ENCODE assay signal across 11 cellular contexts in the genomic region with DNA sequence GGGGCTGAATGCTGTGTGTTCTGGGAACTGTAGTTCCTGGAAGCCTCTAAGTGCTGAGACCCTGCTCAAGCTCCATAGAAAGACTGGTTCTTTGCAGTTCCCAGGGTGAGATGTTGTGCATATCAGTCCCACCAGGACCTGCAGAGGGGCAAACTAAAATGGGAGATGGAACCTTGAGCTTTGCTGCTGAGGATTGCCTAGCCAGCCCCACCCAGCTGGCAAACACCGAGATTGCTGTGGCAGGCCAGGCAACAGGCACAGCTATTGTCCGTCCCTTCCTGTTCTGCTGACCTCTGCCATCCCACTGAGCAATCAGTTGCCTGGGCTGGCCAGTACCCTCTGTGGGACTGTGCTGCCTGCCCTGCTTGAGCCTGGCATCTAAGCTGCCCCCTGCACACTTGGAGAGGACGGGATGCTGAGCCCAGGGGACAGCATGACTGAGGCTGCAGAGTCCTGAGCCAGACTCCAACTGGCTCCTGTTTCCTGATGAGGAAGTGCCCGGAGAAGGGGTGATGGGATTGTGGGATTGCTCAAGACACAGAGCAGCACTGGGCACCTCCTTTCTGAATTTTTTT. TPM values are rescaled to one million over a fixed set of nuclear protein-coding genes. Genes with fewer than 3 reads are reported as not detected.
DNase-seq lines count a peak whose midpoint lies in the region; ATAC-seq, FAIRE-seq and TF ChIP-seq lines count a peak whose summit lies in the region.
"Had no signal": no experiment of that assay in that cellular context is flagged by ENCODE, and none has a peak within 500 bp of the region (broad histone marks: within the 10 kb centered on the region; RNA-seq: fewer than 3 reads in every experiment).

No MANE protein-coding gene starts in this region.

- H3K27ac ChIP-seq in cardiac muscle cell = no peak overlapping the region
- no peak overlapping the region for H3K27ac ChIP-seq in astrocyte (ENCODE audit: low read depth, low read length)

- H3K79me2 ChIP-seq in astrocyte (ENCODE audit: insufficient read depth, low read length) = peaks cover 32% of the 10 kb centered on the region

- H3K9me3 ChIP-seq in cardiac muscle cell (ENCODE audit: low read depth) (no peaks in the 10 kb centered on the region), astrocyte (ENCODE audit: insufficient read depth, low read depth, low read length) (no peaks in the 10 kb centered on the region)

- no peaks in the 10 kb centered on the region for H3K27me3 Mint-ChIP-seq in astrocyte (ENCODE audit: low read depth, unreplicated experiment)
- H3K27me3 Mint-ChIP-seq in mesothelial cell of epicardium (ENCODE audit: low read depth) = no peaks in the 10 kb centered on the region
- no peaks in the 10 kb centered on the region for H3K27me3 Mint-ChIP-seq in type B pancreatic cell

- H3K4me3 ChIP-seq in cardiac muscle cell (no peak overlapping the region), astrocyte (ENCODE audit: insufficient read depth, low read depth, low read length) (no peak overlapping the region)

- no peak overlapping the region for H3K9ac ChIP-seq in astrocyte (ENCODE audit: low read length)

- DNase-seq in cardiac muscle cell (ENCODE audit: low read depth in 1 of 2, low spot score in 1 of 2) = peak; percentile 33
- no peak for DNase-seq in Right ventricle myocardium superior
- no peak for DNase-seq in astrocyte (ENCODE audit: low read depth)
- no peak for DNase-seq in mesothelial cell of epicardium (ENCODE audit: low spot score in 2 of 2, unreplicated experiment in 2 of 2)
- DNase-seq in type B pancreatic cell (ENCODE audit: extremely low spot score, unreplicated experiment) = no peak
- DNase-seq: activated naive CD8-positive, alpha-beta T cell treated with anti-CD3 and anti-CD28 coated beads, Interleukin-2, amount 10 ng/mL, durations not matched to agents 7 days and 5 days had no signal

- no peak for ATAC-seq in Right ventricle myocardium superior (ENCODE audit: poor library complexity)
- no peak for ATAC-seq in HG02870 (IDR thresholded peaks at IDR 0.05; ENCODE audit: unreplicated experiment)
- ATAC-seq in GM21526 (IDR thresholded peaks at IDR 0.05; ENCODE audit: low FRiP score, unreplicated experiment) = no peak
- no peak for ATAC-seq in HG02973 (IDR thresholded peaks at IDR 0.05; ENCODE audit: unreplicated experiment)

- no peak overlapping the region for H2AFZ ChIP-seq in astrocyte (ENCODE audit: low read depth, low read length)

- no peak for FAIRE-seq in astrocyte (lab: Jason Lieb, UNC)
- FAIRE-seq: G401.6 had no signal

- TF ChIP-seq CTCF in cardiac muscle cell (IDR thresholded peaks at IDR 0.05; ENCODE audit: low read depth, low read length) (no peak), astrocyte (IDR thresholded peaks at IDR 0.05; ENCODE audit: insufficient read depth, low read depth, low read length) (no peak), mesothelial cell of epicardium (IDR thresholded peaks at IDR 0.05; ENCODE audit: unreplicated experiment) (no peak), type B pancreatic cell (conservative IDR thresholded peaks at IDR 0.05) (no peak)

- H3K4me2 ChIP-seq in astrocyte (ENCODE audit: low read length) = no peak overlapping the region

- intact Hi-C loops in Right ventricle myocardium superior (cut with DNase I) = no loop called here

- no peaks in the 10 kb centered on the region for H3K9me3 Mint-ChIP-seq in astrocyte (ENCODE audit: unreplicated experiment)
- no peaks in the 10 kb centered on the region for H3K9me3 Mint-ChIP-seq in mesothelial cell of epicardium
- H3K9me3 Mint-ChIP-seq in type B pancreatic cell = no peaks in the 10 kb centered on the region
- H3K9me3 Mint-ChIP-seq: activated naive CD8-positive, alpha-beta T cell treated with anti-CD3 and anti-CD28 coated beads, Interleukin-2, amount 10 ng/mL, durations not matched to agents 7 days and 5 days had no signal

- H3K36me3 Mint-ChIP-seq in astrocyte (ENCODE audit: low read depth, unreplicated experiment) (peaks cover 5% of the 10 kb centered on the region), mesothelial cell of epicardium (peaks cover 8% of the 10 kb centered on the region), type B pancreatic cell (peaks cover 8% of the 10 kb centered on the region)

- peaks cover 11% of the 10 kb centered on the region for H3K4me1 Mint-ChIP-seq in astrocyte (ENCODE audit: low read depth, unreplicated experiment)
- H3K4me1 Mint-ChIP-seq in mesothelial cell of epicardium = peaks cover 25% of the 10 kb centered on the region
- H3K4me1 Mint-ChIP-seq in type B pancreatic cell (ENCODE audit: unreplicated experiment) = peaks cover 23% of the 10 kb centered on the region

- no peaks in the 10 kb centered on the region for H3K36me3 ChIP-seq in cardiac muscle cell
- H3K36me3 ChIP-seq in astrocyte (ENCODE audit: insufficient read depth, low read length) = no peaks in the 10 kb centered on the region

- no peak overlapping the region for H3K27ac Mint-ChIP-seq in astrocyte (ENCODE audit: unreplicated experiment)
- H3K27ac Mint-ChIP-seq in mesothelial cell of epicardium = peak overlapping the region; percentile 93
- H3K27ac Mint-ChIP-seq in type B pancreatic cell = peak overlapping the region; percentile 92

- H3K4me1 ChIP-seq in cardiac muscle cell (ENCODE audit: low read depth) (no peaks in the 10 kb centered on the region), astrocyte (ENCODE audit: insufficient read depth, low read length) (peaks cover 16% of the 10 kb centered on the region)

- H3K27me3 ChIP-seq in cardiac muscle cell = no peaks in the 10 kb centered on the region
- H3K27me3 ChIP-seq in astrocyte (ENCODE audit: insufficient read depth, low read length) = no peaks in the 10 kb centered on the region

- peaks cover 27% of the 10 kb centered on the region for H4K20me1 ChIP-seq in astrocyte (ENCODE audit: insufficient read depth, low read length)

- H3K4me3 Mint-ChIP-seq in astrocyte (ENCODE audit: unreplicated experiment) = peak overlapping the region; percentile 73
- H3K4me3 Mint-ChIP-seq in mesothelial cell of epicardium = no peak overlapping the region
- peak overlapping the region; percentile 81 for H3K4me3 Mint-ChIP-seq in type B pancreatic cell

RNA-seq across cellular contexts. Expression of gene GIPC1, which starts 1.5 kb away (rescaled TPM):
- total RNA-seq in cardiac muscle cell = 133 and 172 TPM in 2 replicates
- polyA plus RNA-seq in cardiac muscle cell = 117 and 145 TPM in 2 replicates
- total RNA-seq in Right ventricle myocardium superior = 48.9 TPM
- 145 and 169 TPM in 2 replicates for total RNA-seq in astrocyte
- total RNA-seq in mesothelial cell of epicardium = 108 to 111 TPM (median 111 TPM) in 3 replicates
- total RNA-seq in type B pancreatic cell (ENCODE audit: low replicate concordance) = 123 and 308 TPM in 2 replicates

RNA-seq across cellular contexts. Expression of gene DNAJB1, which starts 20.8 kb away (rescaled TPM):
- total RNA-seq in cardiac muscle cell (41.8 and 56.4 TPM in 2 replicates), Right ventricle myocardium superior (43.0 TPM), astrocyte (100 and 105 TPM in 2 replicates), mesothelial cell of epicardium (106 to 113 TPM (median 110 TPM) in 3 replicates), type B pancreatic cell (ENCODE audit: low replicate concordance) (142 and 277 TPM in 2 replicates)
- polyA plus RNA-seq in cardiac muscle cell = 76.5 and 82.8 TPM in 2 replicates

RNA-seq across cellular contexts. Expression of gene PTGER1, which starts 22.3 kb away (rescaled TPM):
- total RNA-seq in cardiac muscle cell (0.42 TPM in 1 of 2 replicates, not detected in the other), Right ventricle myocardium superior (not detected), astrocyte (0.41 and 0.91 TPM in 2 replicates), mesothelial cell of epicardium (2.8 to 3.5 TPM (median 2.8 TPM) in 3 replicates), type B pancreatic cell (ENCODE audit: low replicate concordance) (0.56 and 1.0 TPM in 2 replicates)
- polyA plus RNA-seq in cardiac muscle cell = 0.36 and 0.75 TPM in 2 replicates
- total RNA-seq: mononuclear cell had no signal

RNA-seq across cellular contexts. Expression of gene TECR, which starts 32.0 kb away (rescaled TPM):
- total RNA-seq in cardiac muscle cell = 77.4 and 83.1 TPM in 2 replicates
- polyA plus RNA-seq in cardiac muscle cell = 245 and 345 TPM in 2 replicates
- 73.8 TPM for total RNA-seq in Right ventricle myocardium superior
- 106 and 110 TPM in 2 replicates for total RNA-seq in astrocyte
- total RNA-seq in mesothelial cell of epicardium = 111 to 116 TPM (median 115 TPM) in 3 replicates
- 171 and 240 TPM in 2 replicates for total RNA-seq in type B pancreatic cell (ENCODE audit: low replicate concordance)

Comparison
In these comparisons a context has a peak if more than half of its experiments do, and no peak if none do; other contexts are left out.
1. DNase-seq: peak in cardiac muscle cell (2 of 2); none in Right ventricle myocardium superior (single experiment), astrocyte (single experiment), mesothelial cell of epicardium (0 of 2) and type B pancreatic cell (single experiment).